In the genomic region with DNA sequence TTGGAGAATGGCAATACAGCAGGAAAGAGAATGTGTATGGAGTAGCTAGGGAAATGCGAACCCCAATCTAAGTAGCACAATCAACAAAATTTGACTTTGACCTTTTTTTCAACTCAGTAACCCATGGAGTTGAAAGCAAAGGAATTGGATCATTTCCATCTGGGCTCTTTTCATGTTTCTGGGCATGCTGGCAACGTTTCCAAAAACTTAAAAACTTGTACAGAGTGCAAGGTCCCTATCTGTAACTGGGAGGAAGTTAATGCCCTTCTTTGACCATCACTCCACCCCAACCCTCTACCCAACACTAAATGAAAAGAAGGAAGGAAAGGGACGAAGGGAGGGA, we compare ENCODE assay signal across 11 cellular contexts. TPM values are rescaled to one million over a fixed set of nuclear protein-coding genes. Genes with fewer than 3 reads are reported as not detected.
A peak's percentile ranks its signal among the peaks of the same experiment; 100 is the strongest.
DNase-seq lines count a peak whose midpoint lies in the region; ATAC-seq and TF ChIP-seq lines count a peak whose summit lies in the region.
"Had no signal": no experiment of that assay in that cellular context is flagged by ENCODE, and none has a peak within 500 bp of the region (broad histone marks: within the 10 kb centered on the region; RNA-seq: fewer than 3 reads in every experiment).

No MANE protein-coding gene starts in this region.

- intact Hi-C loops in CD14-positive monocyte (cut with micrococcal nuclease), result loop anchor here (2.0 to 5.0 kb wide), 2 partner anchors 33 to 77 kb away; partner anchors contain the start of gene TAX1BP1 (in 1 of the 2)
- intact Hi-C loops in adrenal gland (cut with DNase I), result no loop called here

- H3K27me3 ChIP-seq in KMS-11 (ENCODE audit: insufficient read depth, low read depth) (no peaks in the 10 kb centered on the region), adrenal gland (no peaks in the 10 kb centered on the region), osteoblast (ENCODE audit: insufficient read depth, low read length) (no peaks in the 10 kb centered on the region)
- H3K27me3 ChIP-seq: tibial artery had no signal

- H3K4me1 Mint-ChIP-seq in CD14-positive monocyte, result peaks cover 18% of the 10 kb centered on the region

- TF ChIP-seq POLR2A in adrenal gland (IDR thresholded peaks at IDR 0.05), result no peak

- H3K4me1 ChIP-seq in KMS-11 (ENCODE audit: low read depth, poor library complexity, severe bottlenecking), result peaks cover 7% of the 10 kb centered on the region
- peaks cover 9 to 18% of the 10 kb centered on the region in 2 donors for H3K4me1 ChIP-seq in adrenal gland (replicated peaks in 1 of 2)
- H3K4me1 ChIP-seq in osteoblast (ENCODE audit: insufficient read depth, low read length), result no peaks in the 10 kb centered on the region

- H3K9me3 ChIP-seq in adrenal gland (replicated peaks in 1 of 3) (no peaks in the 10 kb centered on the region), osteoblast (ENCODE audit: low read depth, low read length) (no peaks in the 10 kb centered on the region)
- H3K9me3 ChIP-seq: tibial artery had no signal

- no peak overlapping the region for H3K4me3 ChIP-seq in KMS-11 (IDR thresholded peaks at IDR 0.05; ENCODE audit: insufficient read depth, low read depth, low read length)
- H3K4me3 ChIP-seq in adrenal gland, result peak overlapping the region in 1 of 4 donors; percentile 5
- no peak overlapping the region for H3K4me3 ChIP-seq in osteoblast (ENCODE audit: insufficient read depth, low read length)

- H3K4me2 ChIP-seq in KMS-11 (peak overlapping the region; percentile 30; the same call in 1 of the 2 replicates), osteoblast (ENCODE audit: insufficient read depth, low read length) (no peak overlapping the region)

- TF ChIP-seq CTCF in CD14-positive monocyte (IDR thresholded peaks at IDR 0.05) (no peak), KMS-11 (conservative IDR thresholded peaks at IDR 0.05; ENCODE audit: low read depth, low read length) (no peak), adrenal gland (IDR thresholded peaks at IDR 0.05) (no peak), osteoblast (IDR thresholded peaks at IDR 0.05; ENCODE audit: extremely low read depth, low read depth, low read length) (no peak)

- H3K9me3 Mint-ChIP-seq in CD14-positive monocyte, result no peaks in the 10 kb centered on the region
- H3K9me3 Mint-ChIP-seq: activated T-cell treated with anti-CD3 and anti-CD28 coated beads, Interleukin-2, amount 50 U/mL, for 24 hours had no signal

- H3K27me3 Mint-ChIP-seq in CD14-positive monocyte (ENCODE audit: low read depth in 3 of 3), result peaks cover 0 to 1% (median 0%) of the 10 kb centered on the region in 3 donors
- H3K27me3 Mint-ChIP-seq: activated T-cell treated with anti-CD3 and anti-CD28 coated beads, Interleukin-2, amount 50 U/mL, for 24 hours had no signal

- H3K36me3 Mint-ChIP-seq in CD14-positive monocyte, result no peaks in the 10 kb centered on the region

- ATAC-seq in GM18870 (IDR thresholded peaks at IDR 0.05; ENCODE audit: unreplicated experiment) (no peak), GM18502 (IDR thresholded peaks at IDR 0.05; ENCODE audit: poor library complexity, unreplicated experiment) (no peak), GM19463 (IDR thresholded peaks at IDR 0.05; ENCODE audit: unreplicated experiment) (no peak)

- WGBS in adrenal gland, 4 donors, result 42 to 64% (median 52%) methylated on average over 3 of the region's 3 CpGs

- no peaks in the 10 kb centered on the region for H4K20me1 ChIP-seq in KMS-11 (ENCODE audit: insufficient read depth)
- H4K20me1 ChIP-seq in osteoblast (ENCODE audit: insufficient read depth, low read length), result no peaks in the 10 kb centered on the region

- H3K36me3 ChIP-seq in KMS-11 (ENCODE audit: insufficient read depth) (no peaks in the 10 kb centered on the region), adrenal gland (replicated peaks in 1 of 2) (no peaks in the 10 kb centered on the region), osteoblast (ENCODE audit: insufficient read depth, low read length) (peaks cover 4% of the 10 kb centered on the region)
- H3K36me3 ChIP-seq: tibial artery had no signal

- no peak overlapping the region for H3K9ac ChIP-seq in KMS-11

- H3K27ac ChIP-seq in KMS-11 (no peak overlapping the region), adrenal gland (peak overlapping the region in 3 of 5 donors; percentile 19 to 95 (median 84)), osteoblast (ENCODE audit: low read depth, low read length) (no peak overlapping the region)

- H3K27ac Mint-ChIP-seq in CD14-positive monocyte, result peak overlapping the region in 4 of 7 donors; percentile 80 to 88 (median 85)

- peak overlapping the region; percentile 83 to 88 for H3K4me3 Mint-ChIP-seq in CD14-positive monocyte

- H3K79me2 ChIP-seq in KMS-11 (ENCODE audit: insufficient read depth, low read depth) (no peaks in the 10 kb centered on the region), osteoblast (ENCODE audit: insufficient read depth, low read length) (peaks cover 27% of the 10 kb centered on the region)

- H2AFZ ChIP-seq in KMS-11 (ENCODE audit: low read depth) (no peak overlapping the region; the same call in 1 of the 2 replicates), osteoblast (ENCODE audit: low read length) (peak overlapping the region; percentile 84)

- DNase-seq in CD14-positive monocyte (ENCODE audit: low spot score), result no peak
- DNase-seq in adrenal gland, result no peak
- no peak for DNase-seq in osteoblast (ENCODE audit: insufficient read length, low spot score, missing footprints)
- DNase-seq in hippocampal formation (lab: John Stamatoyannopoulos, UW), result no peak
- DNase-seq: NK-92 treated with Interleukin-12 subunit alpha and Interleukin-12 subunit beta, amount 100 ng/mL, for 24 hours had no signal

RNA-seq across cellular contexts. Expression of gene HIBADH, which starts 1.3 kb away (rescaled TPM):
- polyA plus RNA-seq in CD14-positive monocyte (10 to 100 TPM; 26.5 to 29.1 TPM), adrenal gland (100 to 1,000 TPM in 1 of 3 donors, 10 to 100 TPM in 2; 42.9 to 147 (median 51.2) TPM)
- total RNA-seq in adrenal gland (100 to 1,000 TPM; 101 to 227 (median 134) TPM), osteoblast (74.8 and 76.0 TPM in 2 replicates)

Comparison
In these comparisons a context has a peak if more than half of its experiments do, and no peak if none do; other contexts are left out.
1. H3K27ac ChIP-seq: peak in adrenal gland (3 of 5); none in KMS-11 (single experiment) and osteoblast (single experiment).
2. intact Hi-C loops: an anchor here in CD14-positive monocyte (2.0 to 5.0 kb wide); none called in adrenal gland.